ENCODE assay signal across 9 cellular contexts in the genomic region with DNA sequence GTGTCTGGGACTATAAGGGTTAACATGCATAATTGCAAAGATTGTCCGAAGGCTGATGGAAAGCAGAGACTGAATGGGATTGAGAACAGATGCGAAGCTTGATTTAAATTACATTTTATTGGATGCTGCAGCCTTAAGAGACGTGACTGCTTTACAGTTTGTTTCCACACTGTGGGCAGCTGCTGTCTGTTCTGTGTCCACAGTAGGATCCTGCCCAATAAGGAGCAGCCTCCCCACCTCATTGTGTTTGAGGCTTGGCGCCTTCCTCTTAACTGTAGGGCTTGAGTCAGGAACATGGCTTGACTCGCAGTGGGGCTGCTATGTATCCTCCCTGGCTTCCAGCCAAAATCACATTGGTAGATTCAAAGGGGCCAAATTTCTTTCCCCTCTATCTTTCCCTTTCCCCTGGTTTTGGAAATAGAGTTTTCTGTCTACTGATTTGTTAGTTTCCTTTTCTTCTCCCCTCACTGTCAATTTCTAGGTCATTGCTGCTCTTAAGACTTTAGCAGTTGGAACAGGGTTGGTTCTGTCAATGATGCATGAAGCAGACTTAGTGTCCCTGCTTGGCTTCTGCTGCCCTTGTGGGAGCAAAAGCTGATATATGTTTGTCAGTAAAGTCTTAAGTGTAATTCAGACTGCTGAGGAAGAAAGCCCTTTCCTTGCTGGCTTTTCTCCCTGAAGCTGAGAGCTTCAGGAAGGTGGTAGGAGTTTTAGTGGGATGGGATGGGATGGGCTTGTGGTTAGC. TPM values are rescaled to one million over a fixed set of nuclear protein-coding genes. Genes with fewer than 3 reads are reported as not detected.
DNase-seq lines count a peak whose midpoint lies in the region; ATAC-seq and TF ChIP-seq lines count a peak whose summit lies in the region.
"Had no signal": no experiment of that assay in that cellular context is flagged by ENCODE, and none has a peak within 500 bp of the region (broad histone marks: within the 10 kb centered on the region; RNA-seq: fewer than 3 reads in every experiment).

No MANE protein-coding gene starts in this region.

- DNase-seq in COR-L47 (lab: John Stamatoyannopoulos, UW) (peak; percentile 51), NCI-H2029 (lab: John Stamatoyannopoulos, UW) (peak; percentile 85), dermis blood vessel endothelial cell (peak; percentile 62), amniotic stem cell (lab: John Stamatoyannopoulos, UW) (no peak)
- no peak for DNase-seq in stimulated activated CD4-positive, alpha-beta T cell treated with anti-CD3 and anti-CD28 coated beads, Interleukin-2, amount 100 ng/mL, for 48 hours

- no peaks in the 10 kb centered on the region for H3K27me3 ChIP-seq in neutrophil

- no peaks in the 10 kb centered on the region for H3K9me3 ChIP-seq in neutrophil
- H3K9me3 ChIP-seq: thoracic aorta had no signal

- ATAC-seq in HG03460 (IDR thresholded peaks at IDR 0.05; ENCODE audit: unreplicated experiment) (no peak), GM21390 (IDR thresholded peaks at IDR 0.05; ENCODE audit: unreplicated experiment) (no peak)

- H3K4me1 ChIP-seq in neutrophil (ENCODE audit: control insufficient read depth in 1 of 2, insufficient read depth in 1 of 2, low read depth in 1 of 2, low read length in 1 of 2): peaks cover 30 to 31% of the 10 kb centered on the region in 2 experiments

- peak overlapping the region; percentile 39 for H3K27ac ChIP-seq in neutrophil

- no peak for TF ChIP-seq CTCF in neutrophil (IDR thresholded peaks at IDR 0.05)

- no peaks in the 10 kb centered on the region for H3K36me3 ChIP-seq in neutrophil
- H3K36me3 ChIP-seq: thoracic aorta had no signal

- H3K4me3 ChIP-seq in neutrophil (ENCODE audit: low read depth in 1 of 2, low read length in 1 of 2): no peak overlapping the region
- H3K4me3 ChIP-seq: thoracic aorta had no signal

RNA-seq across cellular contexts. Expression of gene RARA, which starts 5.1 kb away (rescaled TPM):
- total RNA-seq in dermis blood vessel endothelial cell: 9.7 and 13.6 TPM in 2 replicates

RNA-seq across cellular contexts. Expression of gene CDC6, which starts 16.2 kb away (rescaled TPM):
- total RNA-seq in dermis blood vessel endothelial cell: 16.8 and 33.6 TPM in 2 replicates

Comparison
In these comparisons a context has a peak if more than half of its experiments do, and no peak if none do; other contexts are left out.
1. DNase-seq: peak in COR-L47 (single experiment), NCI-H2029 (single experiment) and dermis blood vessel endothelial cell (single experiment); none in amniotic stem cell (single experiment) and stimulated activated CD4-positive, alpha-beta T cell treated with anti-CD3 and anti-CD28 coated beads, Interleukin-2, amount 100 ng/mL, for 48 hours (0 of 2).